In genomic region chr6:43702147-43702521, GRCh38 we compare ENCODE assay signal across 1 cellular context.
TF ChIP-seq lines count a peak whose summit lies in the region.

No MANE protein-coding gene starts in this region.

TF ChIP-seq in H1, 55 proteins besides CTCF, POLR2A, EP300 and RAD21:
- TF ChIP-seq EZH2 (IDR thresholded peaks at IDR 0.05; ENCODE audit: low read depth, low read length, severe bottlenecking) = no peak
- no peak for TF ChIP-seq HDAC6 (IDR thresholded peaks at IDR 0.05; ENCODE audit: low read depth, low read length)
- TF ChIP-seq TCF12 (IDR thresholded peaks at IDR 0.05; ENCODE audit: low read depth, low read length) = no peak
- no peak for TF ChIP-seq POU5F1 (IDR thresholded peaks at IDR 0.05; ENCODE audit: low read depth, low read length)
- no peak for TF ChIP-seq NRF1 (IDR thresholded peaks at IDR 0.05; ENCODE audit: low read depth, low read length)
- no peak for TF ChIP-seq RXRA (IDR thresholded peaks at IDR 0.05; ENCODE audit: insufficient read depth, low read depth, low read length)
- no peak for TF ChIP-seq ATF3 (IDR thresholded peaks at IDR 0.05; ENCODE audit: insufficient read depth, low read depth, low read length)
- no peak for TF ChIP-seq SIRT6 (IDR thresholded peaks at IDR 0.05; ENCODE audit: low read length)
- TF ChIP-seq MAFK (IDR thresholded peaks at IDR 0.05; ENCODE audit: low read depth, low read length) = no peak
